ENCODE assay signal across 8 cellular contexts in the genomic region with DNA sequence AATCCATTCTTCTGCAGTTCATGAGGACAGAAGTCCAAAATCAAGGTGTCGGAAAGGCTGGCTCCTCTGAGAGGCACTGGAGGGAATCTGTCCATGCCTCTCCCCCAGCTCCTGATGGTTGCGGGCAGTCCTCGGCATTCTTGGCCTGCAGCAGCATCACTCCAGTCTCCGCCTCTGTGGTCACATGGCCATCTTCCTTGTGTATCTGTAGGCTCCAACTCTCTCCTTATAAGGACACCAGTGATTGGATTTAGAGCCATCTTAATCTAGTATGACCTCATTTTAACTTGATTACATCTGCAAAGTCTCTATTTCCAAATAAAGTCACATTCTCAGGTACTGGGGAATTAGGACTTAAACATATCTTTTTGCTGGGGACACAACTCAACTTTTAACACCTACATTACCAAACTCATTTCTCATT. TPM values are rescaled to one million over a fixed set of nuclear protein-coding genes. Genes with fewer than 3 reads are reported as not detected.
DNase-seq lines count a peak whose midpoint lies in the region; ATAC-seq and TF ChIP-seq lines count a peak whose summit lies in the region.

No MANE protein-coding gene starts in this region.

- H3K4me3 ChIP-seq in GM23248, result no peak overlapping the region
- H3K4me3 ChIP-seq in hepatocyte, result no peak overlapping the region
- no peak overlapping the region for H3K4me3 ChIP-seq in retinal pigment epithelial cell (ENCODE audit: low read length)

- H3K9me3 ChIP-seq in GM23248 (ENCODE audit: low read depth), result no peaks in the 10 kb centered on the region
- H3K9me3 ChIP-seq in hepatocyte (ENCODE audit: low read depth), result no peaks in the 10 kb centered on the region

- peaks cover 38% of the 10 kb centered on the region for H3K4me1 Mint-ChIP-seq in WTC11
- peaks cover 10% of the 10 kb centered on the region for H3K4me1 Mint-ChIP-seq in activated T-cell treated with anti-CD3 and anti-CD28 coated beads, Interleukin-2, amount 50 U/mL, for 24 hours (ENCODE audit: low read depth)
- H3K4me1 Mint-ChIP-seq in naive thymus-derived CD8-positive, alpha-beta T cell, result peaks cover 0 to 5% (median 0%) of the 10 kb centered on the region in 4 donors

- CTCF ChIA-PET in WTC11 (lab: Charles Lee), result interaction anchor here (0.7 to 2.0 kb wide), 4 partner anchors 10 to 266 kb away, joined by 4 to 5 read pairs (median 4); no protein-coding TSS in a partner anchor

- peak overlapping the region; percentile 50; the same call in 1 of the 2 replicates for H3K9ac ChIP-seq in GM23248

- H3K9me2 ChIP-seq in GM23248 (ENCODE audit: insufficient read depth) (no peaks in the 10 kb centered on the region), hepatocyte (replicated peaks; ENCODE audit: insufficient read depth) (no peaks in the 10 kb centered on the region)

- H4K20me1 ChIP-seq in GM23248 (ENCODE audit: insufficient read depth), result no peaks in the 10 kb centered on the region
- H4K20me1 ChIP-seq in hepatocyte (ENCODE audit: insufficient read depth, poor library complexity, severe bottlenecking), result no peaks in the 10 kb centered on the region

- peak; percentile 86 for ATAC-seq in WTC11
- ATAC-seq in naive thymus-derived CD8-positive, alpha-beta T cell, result no peak

- no peaks in the 10 kb centered on the region for H3K36me3 Mint-ChIP-seq in WTC11
- H3K36me3 Mint-ChIP-seq in activated T-cell treated with anti-CD3 and anti-CD28 coated beads, Interleukin-2, amount 50 U/mL, for 24 hours (ENCODE audit: low read depth), result no peaks in the 10 kb centered on the region
- H3K36me3 Mint-ChIP-seq in naive thymus-derived CD8-positive, alpha-beta T cell, result no peaks in the 10 kb centered on the region

- H3K27me3 ChIP-seq in GM23248 (replicated peaks; ENCODE audit: insufficient read depth), result no peaks in the 10 kb centered on the region
- H3K27me3 ChIP-seq in hepatocyte, result no peaks in the 10 kb centered on the region

- peak overlapping the region; percentile 71 for H3K27ac ChIP-seq in GM23248
- peak overlapping the region; percentile 93 for H3K27ac ChIP-seq in hepatocyte

- H3K4me2 ChIP-seq in GM23248 (ENCODE audit: unreplicated experiment) (peak overlapping the region; percentile 50), hepatocyte (peak overlapping the region; percentile 38)

- TF ChIP-seq CTCF in WTC11 (IDR thresholded peaks at IDR 0.05), result no peak
- no peak for TF ChIP-seq CTCF in hepatocyte (IDR thresholded peaks at IDR 0.05; ENCODE audit: poor library complexity)
- no peak for TF ChIP-seq CTCF in retinal pigment epithelial cell (conservative IDR thresholded peaks at IDR 0.05; ENCODE audit: low read depth, low read length)

- WGBS in GM23248 (ENCODE audit: low coverage in 1 of 2, low lambda C conversion rate in 2 of 2, missing lambda C conversion rate in 2 of 2), 2 experiments, result 11 to 16% methylated on average over 4 of the region's 4 CpGs
- WGBS in hepatocyte (ENCODE audit: low lambda C conversion rate, missing lambda C conversion rate), result 67% methylated on average over 4 of the region's 4 CpGs

- DNase-seq in GM23248, result peak; percentile 91
- DNase-seq in WTC11 (ENCODE audit: low spot score), result peak; percentile 50
- peak; percentile 79 for DNase-seq in hepatocyte (ENCODE audit: low spot score)
- DNase-seq in retinal pigment epithelial cell (ENCODE audit: low read depth), result peak; percentile 86
- DNase-seq in activated T-cell treated with anti-CD3 and anti-CD28 coated beads, Interleukin-2, amount 50 U/mL, for 24 hours, result no peak
- DNase-seq in activated CD4-positive, alpha-beta T cell treated with anti-CD3 and anti-CD28 coated beads, Interleukin-2, amount 50 U/mL, for 4 hours, result no peak
- no peak for DNase-seq in naive thymus-derived CD8-positive, alpha-beta T cell
- no peak for DNase-seq in activated T-cell treated with anti-CD3 and anti-CD28 coated beads, Interleukin-2, amount 50 U/mL, for 48 hours

- H3K36me3 ChIP-seq in GM23248 (ENCODE audit: low read depth) (no peaks in the 10 kb centered on the region), hepatocyte (replicated peaks; ENCODE audit: insufficient read depth, low read depth) (no peaks in the 10 kb centered on the region)

- H3K27me3 Mint-ChIP-seq in WTC11 (ENCODE audit: low read depth), result no peaks in the 10 kb centered on the region
- H3K27me3 Mint-ChIP-seq in activated T-cell treated with anti-CD3 and anti-CD28 coated beads, Interleukin-2, amount 50 U/mL, for 24 hours, result peaks cover 6% of the 10 kb centered on the region
- H3K27me3 Mint-ChIP-seq in naive thymus-derived CD8-positive, alpha-beta T cell, result peaks cover 0 to 4% (median 3%) of the 10 kb centered on the region in 5 donors

- H3K79me2 ChIP-seq in GM23248 (ENCODE audit: insufficient read depth), result no peaks in the 10 kb centered on the region
- no peaks in the 10 kb centered on the region for H3K79me2 ChIP-seq in hepatocyte

- no peak overlapping the region for H3K27ac Mint-ChIP-seq in WTC11
- H3K27ac Mint-ChIP-seq in activated T-cell treated with anti-CD3 and anti-CD28 coated beads, Interleukin-2, amount 50 U/mL, for 24 hours, result no peak overlapping the region
- no peak overlapping the region for H3K27ac Mint-ChIP-seq in naive thymus-derived CD8-positive, alpha-beta T cell

- no peak overlapping the region for H3K4me3 Mint-ChIP-seq in WTC11
- H3K4me3 Mint-ChIP-seq in activated T-cell treated with anti-CD3 and anti-CD28 coated beads, Interleukin-2, amount 50 U/mL, for 24 hours, result no peak overlapping the region
- H3K4me3 Mint-ChIP-seq in naive thymus-derived CD8-positive, alpha-beta T cell, result no peak overlapping the region

- POLR2A ChIA-PET in WTC11 (lab: Charles Lee), result interaction anchor here (1.1 kb wide), 1 partner anchor 11 kb away, joined by 3 read pairs; no protein-coding TSS in a partner anchor
- POLR2A ChIA-PET in naive thymus-derived CD8-positive, alpha-beta T cell (lab: Charles Lee), result no interaction called here

- peaks cover 48% of the 10 kb centered on the region for H3K4me1 ChIP-seq in GM23248 (ENCODE audit: insufficient read depth)
- peaks cover 30% of the 10 kb centered on the region for H3K4me1 ChIP-seq in hepatocyte (ENCODE audit: insufficient read depth)

- in situ Hi-C loops in GM23248 (cut with MboI), result no loop called here

- H3F3A ChIP-seq in GM23248 (ENCODE audit: insufficient read depth), result peaks cover 42% of the 10 kb centered on the region

- H3K9me3 Mint-ChIP-seq in WTC11, result no peaks in the 10 kb centered on the region
- no peaks in the 10 kb centered on the region for H3K9me3 Mint-ChIP-seq in activated T-cell treated with anti-CD3 and anti-CD28 coated beads, Interleukin-2, amount 50 U/mL, for 24 hours
- no peaks in the 10 kb centered on the region for H3K9me3 Mint-ChIP-seq in naive thymus-derived CD8-positive, alpha-beta T cell

- H2AFZ ChIP-seq in GM23248 (peak overlapping the region; percentile 71), hepatocyte (no peak overlapping the region)

TF ChIP-seq in WTC11, 78 proteins besides CTCF, POLR2A, EP300 and RAD21:
- TF ChIP-seq TP53 (CRISPR knock-in tag; IDR thresholded peaks at IDR 0.05) (no peak), SP1 (CRISPR knock-in tag; conservative IDR thresholded peaks at IDR 0.05) (no peak)
- TF ChIP-seq, protein P1, sequence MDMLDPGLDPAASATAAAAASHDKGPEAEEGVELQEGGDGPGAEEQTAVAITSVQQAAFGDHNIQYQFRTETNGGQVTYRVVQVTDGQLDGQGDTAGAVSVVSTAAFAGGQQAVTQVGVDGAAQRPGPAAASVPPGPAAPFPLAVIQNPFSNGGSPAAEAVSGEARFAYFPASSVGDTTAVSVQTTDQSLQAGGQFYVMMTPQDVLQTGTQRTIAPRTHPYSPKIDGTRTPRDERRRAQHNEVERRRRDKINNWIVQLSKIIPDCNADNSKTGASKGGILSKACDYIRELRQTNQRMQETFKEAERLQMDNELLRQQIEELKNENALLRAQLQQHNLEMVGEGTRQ (CRISPR knock-in tag; IDR thresholded peaks at IDR 0.05), result peak; percentile 89
- TF ChIP-seq, protein P2, sequence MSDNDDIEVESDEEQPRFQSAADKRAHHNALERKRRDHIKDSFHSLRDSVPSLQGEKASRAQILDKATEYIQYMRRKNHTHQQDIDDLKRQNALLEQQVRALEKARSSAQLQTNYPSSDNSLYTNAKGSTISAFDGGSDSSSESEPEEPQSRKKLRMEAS (CRISPR knock-in tag; IDR thresholded peaks at IDR 0.05), result 0 out of 2 replicates have a peak, but pooled peaks have one; percentile 22
- TF ChIP-seq, protein P3, sequence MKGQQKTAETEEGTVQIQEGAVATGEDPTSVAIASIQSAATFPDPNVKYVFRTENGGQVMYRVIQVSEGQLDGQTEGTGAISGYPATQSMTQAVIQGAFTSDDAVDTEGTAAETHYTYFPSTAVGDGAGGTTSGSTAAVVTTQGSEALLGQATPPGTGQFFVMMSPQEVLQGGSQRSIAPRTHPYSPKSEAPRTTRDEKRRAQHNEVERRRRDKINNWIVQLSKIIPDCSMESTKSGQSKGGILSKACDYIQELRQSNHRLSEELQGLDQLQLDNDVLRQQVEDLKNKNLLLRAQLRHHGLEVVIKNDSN (CRISPR knock-in tag; IDR thresholded peaks at IDR 0.05), result peak; percentile 84

RNA-seq across cellular contexts. Expression of a gene that starts 56.0 kb away (rescaled TPM):
- total RNA-seq in GM23248 (2014; rRNA removed; shearing (Covaris generic)), result 186 and 199 TPM in 2 replicates
- polyA plus RNA-seq in GM23248 (2016; fragmentation: Nextera tagmentation; extraction: Ambion mirVana) (60.6 and 61.7 TPM in 2 replicates), hepatocyte (69.4 and 74.2 TPM in 2 replicates)
- total RNA-seq in WTC11 (2021) (107 to 127 TPM (median 107 TPM) in 3 replicates), hepatocyte (136 and 172 TPM in 2 replicates)
- total RNA-seq in naive thymus-derived CD8-positive, alpha-beta T cell, result 10 to 100 TPM; 75.2 to 76.7 TPM
- polyA plus RNA-seq in naive thymus-derived CD8-positive, alpha-beta T cell, result 10 to 100 TPM; 11.8 to 32.2 (median 24.4) TPM

Comparison
In these comparisons a context has a peak if more than half of its experiments do, and no peak if none do; other contexts are left out.
1. DNase-seq: peak in GM23248 (single experiment), WTC11 (single experiment), hepatocyte (single experiment) and retinal pigment epithelial cell (single experiment); none in activated T-cell treated with anti-CD3 and anti-CD28 coated beads, Interleukin-2, amount 50 U/mL, for 24 hours (single experiment), activated CD4-positive, alpha-beta T cell treated with anti-CD3 and anti-CD28 coated beads, Interleukin-2, amount 50 U/mL, for 4 hours (0 of 2), naive thymus-derived CD8-positive, alpha-beta T cell (0 of 10) and activated T-cell treated with anti-CD3 and anti-CD28 coated beads, Interleukin-2, amount 50 U/mL, for 48 hours (0 of 2).